8 cellular contexts compared by ENCODE assay signal in the genomic region with DNA sequence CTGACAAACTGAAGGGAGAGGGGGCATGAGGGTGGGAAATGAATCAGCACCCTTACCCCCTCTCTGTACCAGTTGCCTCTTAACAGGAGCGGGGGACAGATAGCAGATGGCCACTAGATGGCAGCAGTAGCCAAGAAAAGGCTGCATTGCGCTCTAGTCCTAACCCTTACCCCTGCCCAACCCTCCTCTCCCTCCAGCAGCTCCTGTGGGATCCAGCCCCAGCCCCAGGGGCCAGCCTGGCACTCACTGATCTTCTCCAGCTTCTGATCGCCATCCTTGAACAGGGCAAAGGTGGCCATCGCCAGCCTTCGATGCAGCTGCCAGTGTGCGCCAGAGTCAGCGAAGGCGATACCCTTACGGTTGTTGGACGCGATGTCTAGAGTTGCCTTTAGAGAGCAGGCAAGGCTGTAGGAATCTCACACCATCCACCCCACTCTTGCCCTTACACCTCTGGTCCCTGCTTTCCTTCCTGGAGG. TPM values are rescaled to one million over a fixed set of nuclear protein-coding genes. Genes with fewer than 3 reads are reported as not detected.
DNase-seq lines count a peak whose midpoint lies in the region; ATAC-seq and TF ChIP-seq lines count a peak whose summit lies in the region.

No MANE protein-coding gene starts in this region.

- TF ChIP-seq CTCF in GM10266 (IDR thresholded peaks at IDR 0.05; ENCODE audit: control insufficient read depth, insufficient read depth, low read depth, missing control alignments): peak; percentile 89
- TF ChIP-seq CTCF in esophagus muscularis mucosa (IDR thresholded peaks at IDR 0.05): peak; percentile 83 to 86 (median 85)

- H3K27me3 ChIP-seq in esophagus muscularis mucosa: no peaks in the 10 kb centered on the region
- no peaks in the 10 kb centered on the region for H3K27me3 ChIP-seq in naive thymus-derived CD4-positive, alpha-beta T cell (ENCODE audit: control insufficient read depth in 2 of 2, insufficient read depth in 2 of 2, low read length in 2 of 2)

- intact Hi-C loops in esophagus muscularis mucosa (cut with DNase I): loop anchor here (2.0 to 10.0 kb wide), 3 partner anchors 66 to 230 kb away; no protein-coding TSS in a partner anchor
- intact Hi-C loops in naive thymus-derived CD4-positive, alpha-beta T cell (cut with micrococcal nuclease): loop anchor here (1.0 to 10.0 kb wide), 8 partner anchors 66 to 650 kb away; a partner anchor contains a TSS

- WGBS in esophagus muscularis mucosa: 78% methylated on average over 10 of the region's 11 CpGs

- H3K4me3 Mint-ChIP-seq in naive thymus-derived CD4-positive, alpha-beta T cell: no peak overlapping the region
- H3K4me3 Mint-ChIP-seq in stimulated activated memory B cell treated with anti-CD40 and anti-IgM and Interleukin-4, amounts not matched to agents 10 μg/mL and 1 μg/mL and 100 μg/mL, for 72 hours: no peak overlapping the region

- no peak overlapping the region for H3K27ac Mint-ChIP-seq in naive thymus-derived CD4-positive, alpha-beta T cell
- H3K27ac Mint-ChIP-seq in stimulated activated memory B cell treated with anti-CD40 and anti-IgM and Interleukin-4, amounts not matched to agents 10 μg/mL and 1 μg/mL and 100 μg/mL, for 72 hours: no peak overlapping the region

- no peak for TF ChIP-seq POLR2A in esophagus muscularis mucosa (IDR thresholded peaks at IDR 0.05; ENCODE audit: low read depth)

- H3K4me1 Mint-ChIP-seq in naive thymus-derived CD4-positive, alpha-beta T cell: peaks cover 0 to 1% (median 0%) of the 10 kb centered on the region in 7 donors
- peaks cover 5% of the 10 kb centered on the region for H3K4me1 Mint-ChIP-seq in stimulated activated memory B cell treated with anti-CD40 and anti-IgM and Interleukin-4, amounts not matched to agents 10 μg/mL and 1 μg/mL and 100 μg/mL, for 72 hours

- peaks cover 0 to 6% (median 0%) of the 10 kb centered on the region in 4 donors for H3K36me3 ChIP-seq in esophagus muscularis mucosa
- H3K36me3 ChIP-seq in naive thymus-derived CD4-positive, alpha-beta T cell (ENCODE audit: control insufficient read depth in 2 of 3, insufficient read depth in 3 of 3, low read length in 3 of 3): no peaks in the 10 kb centered on the region

- H3K9me3 ChIP-seq in esophagus muscularis mucosa: no peaks in the 10 kb centered on the region
- H3K9me3 ChIP-seq in naive thymus-derived CD4-positive, alpha-beta T cell (ENCODE audit: control insufficient read depth in 2 of 3, low read length in 3 of 3): no peaks in the 10 kb centered on the region

- H3K27me3 Mint-ChIP-seq in naive thymus-derived CD4-positive, alpha-beta T cell: peaks cover 0 to 9% (median 6%) of the 10 kb centered on the region in 5 donors
- peaks cover 5% of the 10 kb centered on the region for H3K27me3 Mint-ChIP-seq in stimulated activated memory B cell treated with anti-CD40 and anti-IgM and Interleukin-4, amounts not matched to agents 10 μg/mL and 1 μg/mL and 100 μg/mL, for 72 hours

- peaks cover 0 to 12% (median 7%) of the 10 kb centered on the region in 5 donors for H3K36me3 Mint-ChIP-seq in naive thymus-derived CD4-positive, alpha-beta T cell
- H3K36me3 Mint-ChIP-seq in stimulated activated memory B cell treated with anti-CD40 and anti-IgM and Interleukin-4, amounts not matched to agents 10 μg/mL and 1 μg/mL and 100 μg/mL, for 72 hours: peaks cover 6% of the 10 kb centered on the region

- no peak overlapping the region for H3K4me3 ChIP-seq in Jurkat, Clone E6-1 (ENCODE audit: low read length)
- H3K4me3 ChIP-seq in esophagus muscularis mucosa: no peak overlapping the region
- H3K4me3 ChIP-seq in naive thymus-derived CD4-positive, alpha-beta T cell (ENCODE audit: low read length): no peak overlapping the region

- peak; percentile 95 for ATAC-seq in naive thymus-derived CD4-positive, alpha-beta T cell
- peak; percentile 89 for ATAC-seq in stimulated activated memory B cell treated with anti-CD40 and anti-IgM and Interleukin-4, amounts not matched to agents 10 μg/mL and 1 μg/mL and 100 μg/mL, for 72 hours
- no peak for ATAC-seq in HG03442 (IDR thresholded peaks at IDR 0.05; ENCODE audit: unreplicated experiment)

- H3K27ac ChIP-seq in esophagus muscularis mucosa (replicated peaks in 1 of 4): no peak overlapping the region
- no peak overlapping the region for H3K27ac ChIP-seq in naive thymus-derived CD4-positive, alpha-beta T cell (ENCODE audit: low read depth, low read length)

- CTCF ChIA-PET in naive thymus-derived CD4-positive, alpha-beta T cell (lab: Charles Lee): interaction anchor here (0.6 to 3.7 kb wide), 11 partner anchors 41 to 501 kb away, joined by 3 to 20 read pairs (median 3); no protein-coding TSS in a partner anchor

- H3K4me1 ChIP-seq in esophagus muscularis mucosa: peaks cover 4 to 11% (median 8%) of the 10 kb centered on the region in 4 donors
- no peaks in the 10 kb centered on the region for H3K4me1 ChIP-seq in naive thymus-derived CD4-positive, alpha-beta T cell (ENCODE audit: control insufficient read depth in 2 of 2, insufficient read depth in 2 of 2, low read length in 2 of 2)

- TF ChIP-seq EP300 in esophagus muscularis mucosa (IDR thresholded peaks at IDR 0.05): no peak

- peak; percentile 79 for DNase-seq in GM10266 (ENCODE audit: extremely low spot score)
- peak; percentile 71 for DNase-seq in Jurkat, Clone E6-1 (ENCODE audit: low read depth, low spot score)
- DNase-seq in OCI-M1 (lab: John Stamatoyannopoulos, UW): peak; percentile 91
- peak; percentile 70 for DNase-seq in activated T-cell treated with anti-CD3 and anti-CD28 coated beads for 24 hours (ENCODE audit: low read depth)
- no peak for DNase-seq in esophagus muscularis mucosa (ENCODE audit: extremely low spot score)
- DNase-seq in naive thymus-derived CD4-positive, alpha-beta T cell: peak; percentile 44 to 77 (median 66)

- H3K9me3 Mint-ChIP-seq in naive thymus-derived CD4-positive, alpha-beta T cell: peaks cover 0 to 25% (median 11%) of the 10 kb centered on the region in 11 donors
- peaks cover 8% of the 10 kb centered on the region for H3K9me3 Mint-ChIP-seq in stimulated activated memory B cell treated with anti-CD40 and anti-IgM and Interleukin-4, amounts not matched to agents 10 μg/mL and 1 μg/mL and 100 μg/mL, for 72 hours

- POLR2A ChIA-PET in naive thymus-derived CD4-positive, alpha-beta T cell (lab: Charles Lee): no interaction called here

RNA-seq across cellular contexts. Expression of a gene that starts 2.2 kb away (rescaled TPM):
- not detected for polyA plus RNA-seq in Jurkat, Clone E6-1 (2012; ENCODE audit: insufficient read depth, insufficient read length)
- not detected for total RNA-seq in esophagus muscularis mucosa
- not detected for total RNA-seq in naive thymus-derived CD4-positive, alpha-beta T cell
- not detected for polyA plus RNA-seq in naive thymus-derived CD4-positive, alpha-beta T cell

RNA-seq across cellular contexts. Expression of a gene that starts 19.0 kb away (rescaled TPM):
- polyA plus RNA-seq in Jurkat, Clone E6-1 (2012; ENCODE audit: insufficient read depth, insufficient read length): 11.9 TPM
- 10 to 100 TPM; 23.1 to 57.3 (median 36.1) TPM for total RNA-seq in esophagus muscularis mucosa
- 10 to 100 TPM; 11.6 to 20.2 (median 13.3) TPM for total RNA-seq in naive thymus-derived CD4-positive, alpha-beta T cell
- polyA plus RNA-seq in naive thymus-derived CD4-positive, alpha-beta T cell: 10 to 100 TPM; 30.0 to 56.5 TPM

RNA-seq across cellular contexts. Expression of a gene that starts 34.2 kb away (rescaled TPM):
- polyA plus RNA-seq in Jurkat, Clone E6-1 (2012; ENCODE audit: insufficient read depth, insufficient read length): not detected
- 1 to 10 TPM; 5.1 to 9.3 (median 6.8) TPM for total RNA-seq in esophagus muscularis mucosa
- total RNA-seq in naive thymus-derived CD4-positive, alpha-beta T cell: 1 to 10 TPM in 4 of 5 experiments, under 1 TPM in 1; 0.39 to 3.7 (median 2.1) TPM
- polyA plus RNA-seq in naive thymus-derived CD4-positive, alpha-beta T cell: under 1 TPM in 1 of 2 donors, not detected in 1; 0.08 TPM
